In genomic region chr3:104040896-104041295, GRCh38 we compare ENCODE assay signal across 21 cellular contexts.
DNase-seq lines count a peak whose midpoint lies in the region; ATAC-seq, FAIRE-seq and TF ChIP-seq lines count a peak whose summit lies in the region.
"Had no signal": no experiment of that assay in that cellular context is flagged by ENCODE, and none has a peak within 500 bp of the region (broad histone marks: within the 10 kb centered on the region; RNA-seq: fewer than 3 reads in every experiment).

No MANE protein-coding gene starts in this region.

- no peak overlapping the region for H3K9ac ChIP-seq in OCI-LY3 (ENCODE audit: low read length)

- no peak overlapping the region for H2AFZ ChIP-seq in OCI-LY3 (ENCODE audit: low read depth, low read length)

- H3K79me2 ChIP-seq in OCI-LY3 (ENCODE audit: low read length): no peaks in the 10 kb centered on the region

- no peak overlapping the region for H3K4me3 ChIP-seq in OCI-LY3 (ENCODE audit: low read length)
- H3K4me3 ChIP-seq: gastroesophageal sphincter, HAP-1, K562 had no signal

- peaks cover 3% of the 10 kb centered on the region for H3K36me3 ChIP-seq in OCI-LY3 (replicated peaks; ENCODE audit: low read depth, low read length)
- H3K36me3 ChIP-seq: gastroesophageal sphincter, HAP-1 had no signal

- ATAC-seq in GM21529 (IDR thresholded peaks at IDR 0.05; ENCODE audit: unreplicated experiment) (peak; percentile 67), HG03354 (IDR thresholded peaks at IDR 0.05; ENCODE audit: poor library complexity, severe bottlenecking, unreplicated experiment) (peak; percentile 46), GM21528 (IDR thresholded peaks at IDR 0.05; ENCODE audit: low FRiP score, unreplicated experiment) (no peak)
- ATAC-seq: activated T-cell treated with anti-CD3 and anti-CD28 coated beads, Interleukin-2, amount 50 U/mL, for 72 hours; gastroesophageal sphincter; K562; left cardiac atrium; stimulated activated naive CD8-positive, alpha-beta T cell treated with anti-CD3 and anti-CD28 coated beads, Interleukin-15, Interleukin-2, amounts not matched to agents 100 U/mL and 50 U/mL, for 24 hours had no signal

- H3K4me1 ChIP-seq in OCI-LY3 (ENCODE audit: low read length): peaks cover 13% of the 10 kb centered on the region
- H3K4me1 ChIP-seq: gastroesophageal sphincter, HAP-1 had no signal

- H3K27me3 ChIP-seq in OCI-LY3 (ENCODE audit: low read depth, low read length): no peaks in the 10 kb centered on the region
- H3K27me3 ChIP-seq: gastroesophageal sphincter had no signal

- no peak for TF ChIP-seq POLR2A in GM12891 (IDR thresholded peaks at IDR 0.05; ENCODE audit: low read depth, low read length)

- TF ChIP-seq CTCF in OCI-LY3 (IDR thresholded peaks at IDR 0.05; ENCODE audit: low read depth, low read length): no peak

- H3K27ac ChIP-seq in OCI-LY3 (ENCODE audit: low read length): peak overlapping the region; percentile 48
- H3K27ac ChIP-seq: gastroesophageal sphincter had no signal

- H3K4me2 ChIP-seq in OCI-LY3 (ENCODE audit: low read length): peak overlapping the region; percentile 22; the same call in 1 of the 2 replicates

- no peaks in the 10 kb centered on the region for H3K9me3 ChIP-seq in OCI-LY3 (ENCODE audit: insufficient read depth, low read length)
- H3K9me3 ChIP-seq: gastroesophageal sphincter, HAP-1 had no signal

- FAIRE-seq in GM12891 (lab: Jason Lieb, UNC): no peak
- FAIRE-seq: K562 had no signal

- no peaks in the 10 kb centered on the region for H4K20me1 ChIP-seq in OCI-LY3 (ENCODE audit: insufficient read depth, low read length)

- DNase-seq in GM12891 (ENCODE audit: insufficient read length, low spot score) (no peak), occipital lobe (lab: John Stamatoyannopoulos, UW) (no peak), DMS114 treated with DMSO at 0.1 percent for 48 hours (lab: John Stamatoyannopoulos, UW; ENCODE audit: unreplicated experiment) (no peak)
- DNase-seq in activated CD4-positive, alpha-beta T cell treated with anti-CD3 and anti-CD28 coated beads for 1 hour: no peak
- DNase-seq: activated naive CD8-positive, alpha-beta T cell treated with anti-CD3 and anti-CD28 coated beads for 36 hours; activated T-cell treated with anti-CD3 and anti-CD28 coated beads, Interleukin-2, amount 50 U/mL, for 72 hours; C1 segment of cervical spinal cord; DMS 273 treated with DMSO at 0.1 percent for 48 hours; left cardiac atrium; NCI-H1092 treated with DMSO at 0.1 percent for 48 hours; NCI-H526 treated with DMSO at 0.1 percent for 48 hours; stimulated activated CD4-positive, alpha-beta T cell treated with anti-CD3 and anti-CD28 coated beads, Interleukin-15, amount 100 ng/mL, for 24 hours; stimulated activated naive CD8-positive, alpha-beta T cell treated with anti-CD3 and anti-CD28 coated beads, Interleukin-15, Interleukin-2, amounts not matched to agents 100 U/mL and 50 U/mL, for 24 hours; trophoblast cell had no signal

TF ChIP-seq in GM12891, 5 proteins besides CTCF, POLR2A, EP300 and RAD21:
- TF ChIP-seq POU2F2 (IDR thresholded peaks at IDR 0.05; ENCODE audit: low read depth, low read length) (no peak), TAF1 (IDR thresholded peaks at IDR 0.05; ENCODE audit: low read depth, low read length) (no peak), PAX5 (IDR thresholded peaks at IDR 0.05; ENCODE audit: insufficient read depth, low read length, severe bottlenecking) (no peak), POLR2AphosphoS5 (IDR thresholded peaks at IDR 0.05; ENCODE audit: low read depth, low read length) (no peak), SPI1 (IDR thresholded peaks at IDR 0.05; ENCODE audit: low read depth, low read length) (peak; percentile 39; the same call in 1 of the 2 replicates)
